8 cellular contexts compared by ENCODE assay signal in genomic region chr12:93766802-93767523, GRCh38.
DNase-seq lines count a peak whose midpoint lies in the region; ATAC-seq and TF ChIP-seq lines count a peak whose summit lies in the region.

No MANE protein-coding gene starts in this region.

- no peaks in the 10 kb centered on the region for H3K9me3 ChIP-seq in WERI-Rb-1 (ENCODE audit: severe bottlenecking)
- no peaks in the 10 kb centered on the region for H3K9me3 ChIP-seq in esophagus muscularis mucosa

- H3K4me3 Mint-ChIP-seq in natural killer cell = peak overlapping the region; percentile 11

- H3K36me3 ChIP-seq in WERI-Rb-1 (no peaks in the 10 kb centered on the region), esophagus muscularis mucosa (no peaks in the 10 kb centered on the region)

- H3K4me1 Mint-ChIP-seq in natural killer cell = peaks cover 29 to 38% of the 10 kb centered on the region in 2 donors

- TF ChIP-seq CTCF in LNCaP clone FGC (IDR thresholded peaks at IDR 0.05; ENCODE audit: control insufficient read depth, extremely low read depth, insufficient read depth) = peak; percentile 72
- TF ChIP-seq CTCF in WERI-Rb-1 (IDR thresholded peaks at IDR 0.05; ENCODE audit: low read depth, low read length) = peak; percentile 12; the same call in 1 of the 2 replicates
- TF ChIP-seq CTCF in esophagus muscularis mucosa (IDR thresholded peaks at IDR 0.05) = peak; percentile 56 to 72 (median 67)
- TF ChIP-seq CTCF in natural killer cell (IDR thresholded peaks at IDR 0.05) = peak; percentile 66

- DNase-seq in ELR (ENCODE audit: low read depth) (peak; percentile 81), LNCaP clone FGC (ENCODE audit: low read depth) (peak; percentile 46), WERI-Rb-1 (no peak), esophagus muscularis mucosa (ENCODE audit: extremely low spot score) (no peak), natural killer cell (no peak), NCI-H187 treated with DMSO at 0.1 percent for 48 hours (lab: John Stamatoyannopoulos, UW) (no peak)

- no peak for TF ChIP-seq EP300 in esophagus muscularis mucosa (IDR thresholded peaks at IDR 0.05)

- H3K9me3 Mint-ChIP-seq in natural killer cell = no peaks in the 10 kb centered on the region

- H3K4me1 ChIP-seq in esophagus muscularis mucosa = peaks cover 20 to 34% (median 26%) of the 10 kb centered on the region in 4 donors

- intact Hi-C loops in esophagus muscularis mucosa (cut with DNase I) = loop anchor here (2.0 to 10.0 kb wide), 4 partner anchors 212 to 335 kb away; no protein-coding TSS in a partner anchor
- intact Hi-C loops in natural killer cell (cut with micrococcal nuclease) = loop anchor here (1.0 kb wide), 3 partner anchors 18 to 335 kb away; no protein-coding TSS in a partner anchor

- peak overlapping the region; percentile 57 to 76 for H3K27ac Mint-ChIP-seq in natural killer cell

- WGBS in esophagus muscularis mucosa = 22% methylated on average over 6 of the region's 6 CpGs

- H3K27ac ChIP-seq in WERI-Rb-1 = no peak overlapping the region
- peak overlapping the region; percentile 45 to 62 (median 53) for H3K27ac ChIP-seq in esophagus muscularis mucosa (replicated peaks in 1 of 4)

- peak; percentile 71 to 84 (median 76) for ATAC-seq in natural killer cell
- ATAC-seq in HG03175 (IDR thresholded peaks at IDR 0.05; ENCODE audit: unreplicated experiment) = no peak
- ATAC-seq in HG03095 (IDR thresholded peaks at IDR 0.05; ENCODE audit: unreplicated experiment) = no peak

- no peaks in the 10 kb centered on the region for H3K27me3 Mint-ChIP-seq in natural killer cell (ENCODE audit: low read depth in 2 of 2)

- no peak for TF ChIP-seq POLR2A in esophagus muscularis mucosa (IDR thresholded peaks at IDR 0.05; ENCODE audit: low read depth)

- no peaks in the 10 kb centered on the region for H3K36me3 Mint-ChIP-seq in natural killer cell

- no peak overlapping the region for H3K4me3 ChIP-seq in LNCaP clone FGC (ENCODE audit: low read depth, low read length)
- no peak overlapping the region for H3K4me3 ChIP-seq in WERI-Rb-1 (ENCODE audit: low read depth, low read length)
- H3K4me3 ChIP-seq in esophagus muscularis mucosa = no peak overlapping the region

- H3K27me3 ChIP-seq in WERI-Rb-1 (ENCODE audit: insufficient read depth, low read depth, severe bottlenecking) = no peaks in the 10 kb centered on the region
- H3K27me3 ChIP-seq in esophagus muscularis mucosa = no peaks in the 10 kb centered on the region

Comparison
In these comparisons a context has a peak if more than half of its experiments do, and no peak if none do; other contexts are left out.
1. DNase-seq: peak in ELR (single experiment) and LNCaP clone FGC (single experiment); none in WERI-Rb-1 (single experiment), esophagus muscularis mucosa (single experiment), natural killer cell (single experiment) and NCI-H187 treated with DMSO at 0.1 percent for 48 hours (single experiment).
2. CTCF ChIP-seq: peak in every context shown above with its lines; median percentile 72 in LNCaP clone FGC; 67 in esophagus muscularis mucosa; 66 in natural killer cell; 12 in WERI-Rb-1.
3. ATAC-seq: peak in natural killer cell (3 of 3); none in HG03175 (single experiment) and HG03095 (single experiment).